In genomic region chr7:100428199-100428966, GRCh38 we compare ENCODE assay signal across 1 cellular context.
A peak's percentile ranks its signal among the peaks of the same experiment; 100 is the strongest.
TF ChIP-seq lines count a peak whose summit lies in the region.

Gene ZCWPW1 (minus strand): TSS chr7:100428703. CDS start chr7:100420649, 8,054 bp downstream.

TF ChIP-seq in GM12878, 131 proteins besides CTCF, POLR2A, EP300 and RAD21 (continued from another document and continues in another):
- 0 out of 2 replicates have a peak, but pooled peaks have one; percentile 6 for TF ChIP-seq REST (IDR thresholded peaks at IDR 0.05; ENCODE audit: low read depth, low read length)
- peak; percentile 9; the same call in 1 of the 2 replicates for TF ChIP-seq SREBF1 (IDR thresholded peaks at IDR 0.05; ENCODE audit: low read length)
- no peak for TF ChIP-seq SUPT20H (IDR thresholded peaks at IDR 0.05; ENCODE audit: borderline replicate concordance, control insufficient read depth, low read depth, low read length)
- TF ChIP-seq BRCA1 (IDR thresholded peaks at IDR 0.05; ENCODE audit: low read depth, low read length) = no peak
- peak; percentile 96; the same call in 1 of the 2 replicates for TF ChIP-seq ZNF207 (IDR thresholded peaks at IDR 0.05; ENCODE audit: borderline replicate concordance)
- peak in 1 of 2 experiments; percentile 70; a peak in 1 of 4 replicates for TF ChIP-seq ETV6 (conservative IDR thresholded peaks at IDR 0.05 in 1 of 2, IDR thresholded peaks at IDR 0.05 in 1 of 2; ENCODE audit: borderline replicate concordance in 1 of 2, low read depth in 1 of 2)
- TF ChIP-seq ZZZ3 (IDR thresholded peaks at IDR 0.05; ENCODE audit: control insufficient read depth, insufficient read length, low read depth) = no peak
- no peak for TF ChIP-seq RAD51 (IDR thresholded peaks at IDR 0.05)
- no peak for TF ChIP-seq ZNF592 (IDR thresholded peaks at IDR 0.05)
- no peak; the same call in 1 of the 2 replicates for TF ChIP-seq RFX5 (IDR thresholded peaks at IDR 0.05; ENCODE audit: low read depth, low read length)
- no peak for TF ChIP-seq USF2 (IDR thresholded peaks at IDR 0.05; ENCODE audit: borderline replicate concordance, low read depth, low read length)
- peak; percentile 98 for TF ChIP-seq CBFB (IDR thresholded peaks at IDR 0.05; ENCODE audit: low read depth)
- TF ChIP-seq GATAD2B (conservative IDR thresholded peaks at IDR 0.05; ENCODE audit: low read depth) = peak; percentile 61; the same call in 1 of the 2 replicates
- no peak for TF ChIP-seq ZNF622 (IDR thresholded peaks at IDR 0.05)
- TF ChIP-seq E2F8 (IDR thresholded peaks at IDR 0.05; ENCODE audit: low read depth, partially characterized antibody) = peak; percentile 91
- no peak; the same call in 1 of the 2 replicates for TF ChIP-seq IRF3 (IDR thresholded peaks at IDR 0.05)
- TF ChIP-seq ZNF24 (IDR thresholded peaks at IDR 0.05) = 0 out of 2 replicates have a peak, but pooled peaks have one; percentile 4
- peak; percentile 76 for TF ChIP-seq E2F4 (IDR thresholded peaks at IDR 0.05; ENCODE audit: low read depth, low read length)
- TF ChIP-seq SIX5 (IDR thresholded peaks at IDR 0.05; ENCODE audit: low read depth, low read length, severe bottlenecking) = peak; percentile 87
- no peak for TF ChIP-seq CEBPB (IDR thresholded peaks at IDR 0.05; ENCODE audit: borderline replicate concordance in 1 of 2, low read depth in 2 of 2, low read length in 2 of 2)
- TF ChIP-seq HCFC1 (IDR thresholded peaks at IDR 0.05; ENCODE audit: low read length) = peak; percentile 88
- TF ChIP-seq TARDBP (IDR thresholded peaks at IDR 0.05; ENCODE audit: borderline replicate concordance) = peak; percentile 78; the same call in 1 of the 2 replicates
- peak; percentile 99 for TF ChIP-seq MAX (IDR thresholded peaks at IDR 0.05; ENCODE audit: low read depth, low read length)
- TF ChIP-seq MYC (IDR thresholded peaks at IDR 0.05; ENCODE audit: insufficient read depth, insufficient read length, insufficient replicate concordance, low read length, severe bottlenecking) = peak; percentile 37
- no peak for TF ChIP-seq RBBP5 (conservative IDR thresholded peaks at IDR 0.05)
- no peak; the same call in 1 of the 2 replicates for TF ChIP-seq MYB (IDR thresholded peaks at IDR 0.05; ENCODE audit: borderline replicate concordance, low read depth, low read length)
- TF ChIP-seq MTA2 (IDR thresholded peaks at IDR 0.05; ENCODE audit: low read depth) = 0 out of 2 replicates have a peak, but pooled peaks have one; percentile 1
- peak; percentile 98 for TF ChIP-seq POLR2AphosphoS2 (IDR thresholded peaks at IDR 0.05; ENCODE audit: low read depth, low read length)
- no peak for TF ChIP-seq YBX1 (IDR thresholded peaks at IDR 0.05)
- peak; percentile 70; the same call in 1 of the 2 replicates for TF ChIP-seq BMI1 (IDR thresholded peaks at IDR 0.05; ENCODE audit: borderline replicate concordance)
- peak; percentile 92 for TF ChIP-seq NRF1 (conservative IDR thresholded peaks at IDR 0.05; ENCODE audit: low read depth, low read length)
- TF ChIP-seq SKIL (IDR thresholded peaks at IDR 0.05; ENCODE audit: low read depth, poor library complexity, severe bottlenecking) = peak; percentile 54
- TF ChIP-seq HDAC6 (IDR thresholded peaks at IDR 0.05; ENCODE audit: unreplicated experiment) = peak; percentile 92
- TF ChIP-seq POU2F2 (IDR thresholded peaks at IDR 0.05; ENCODE audit: borderline replicate concordance, low read depth, low read length) = peak; percentile 91; the same call in 2 of the 3 replicates
- no peak for TF ChIP-seq CBX3 (IDR thresholded peaks at IDR 0.05; ENCODE audit: borderline replicate concordance, low read depth)
- no peak; the same call in 1 of the 2 replicates for TF ChIP-seq LARP7 (IDR thresholded peaks at IDR 0.05)
- no peak; the same call in 1 of the 2 replicates for TF ChIP-seq SIN3A (IDR thresholded peaks at IDR 0.05; ENCODE audit: low read depth, low read length)
- peak; percentile 72 for TF ChIP-seq CREM (IDR thresholded peaks at IDR 0.05; ENCODE audit: low read depth)
- TF ChIP-seq KLF5 (IDR thresholded peaks at IDR 0.05; ENCODE audit: partially characterized antibody) = peak; percentile 85
- TF ChIP-seq BHLHE40 (IDR thresholded peaks at IDR 0.05; ENCODE audit: borderline replicate concordance in 1 of 2, low read depth in 2 of 2, low read length in 1 of 2) = peak; percentile 53 to 60
- no peak for TF ChIP-seq EZH2 (IDR thresholded peaks at IDR 0.05; ENCODE audit: borderline replicate concordance, control insufficient read depth, low read depth, low read length)
- peak; percentile 95 for TF ChIP-seq NBN (IDR thresholded peaks at IDR 0.05)
- peak; percentile 40; the same call in 1 of the 2 replicates for TF ChIP-seq TCF7 (IDR thresholded peaks at IDR 0.05; ENCODE audit: borderline replicate concordance)
- TF ChIP-seq HSF1 (IDR thresholded peaks at IDR 0.05; ENCODE audit: low read depth, low read length) = no peak
